Comparison of ENCODE assay signal across 12 cellular contexts in the genomic region with DNA sequence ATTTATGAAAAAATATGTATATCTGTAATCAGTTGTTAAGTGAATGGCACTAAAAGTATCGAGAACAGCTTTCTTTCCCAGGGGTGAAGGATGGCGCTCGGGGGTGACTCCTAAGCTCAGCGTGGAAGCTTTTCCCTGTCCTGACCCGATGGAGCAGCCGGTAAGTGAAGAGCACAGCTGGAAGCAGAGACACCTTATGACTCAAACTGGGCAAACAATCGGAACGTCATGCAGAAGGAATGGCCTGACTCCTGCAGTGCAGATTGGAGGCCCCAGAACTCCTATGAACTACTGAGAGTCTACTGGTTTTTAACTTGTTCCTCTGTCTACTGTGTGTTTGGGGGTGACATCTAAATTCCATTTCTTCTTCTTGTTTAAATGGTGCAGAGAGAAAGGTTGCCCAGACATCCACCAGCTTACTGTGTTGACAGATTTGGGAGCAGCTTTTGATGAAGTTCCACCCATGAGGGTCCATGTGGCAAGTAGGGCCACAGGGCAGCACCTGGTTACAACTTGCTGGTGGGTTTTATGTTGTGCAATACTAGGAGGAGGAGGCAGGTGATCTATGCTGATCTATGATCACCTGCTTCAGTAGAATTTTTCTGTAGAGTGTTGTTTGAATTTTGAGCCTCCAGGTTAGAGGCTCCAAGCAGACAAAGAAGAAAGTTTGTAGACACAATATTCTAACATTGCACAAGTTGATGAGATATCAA. TPM values are rescaled to one million over a fixed set of nuclear protein-coding genes. Genes with fewer than 3 reads are reported as not detected.
DNase-seq lines count a peak whose midpoint lies in the region; ATAC-seq, FAIRE-seq and TF ChIP-seq lines count a peak whose summit lies in the region.
"Had no signal": no experiment of that assay in that cellular context is flagged by ENCODE, and none has a peak within 500 bp of the region (broad histone marks: within the 10 kb centered on the region; RNA-seq: fewer than 3 reads in every experiment).

No MANE protein-coding gene starts in this region.

- H3K27ac ChIP-seq in HUES48 (ENCODE audit: low read depth, low read length) (peak overlapping the region; percentile 40), astrocyte (ENCODE audit: low read depth, low read length) (no peak overlapping the region), spleen (no peak overlapping the region)
- H3K27ac ChIP-seq: suprapubic skin had no signal

- DNase-seq in Calu3 (peak; percentile 19), astrocyte (ENCODE audit: low read depth) (peak; percentile 32), kidney epithelial cell (ENCODE audit: low read depth) (peak; percentile 41), spleen (no peak), AML-193 (lab: John Stamatoyannopoulos, UW) (no peak)
- DNase-seq: activated CD4-positive, alpha-beta T cell treated with anti-CD3 and anti-CD28 coated beads for 36 hours; CD4-positive, alpha-beta T cell had no signal

- H3K4me1 Mint-ChIP-seq in Calu3 (ENCODE audit: low read depth, unreplicated experiment) (peaks cover 13% of the 10 kb centered on the region), astrocyte (ENCODE audit: low read depth, unreplicated experiment) (peaks cover 12% of the 10 kb centered on the region)
- no peaks in the 10 kb centered on the region for H3K4me1 Mint-ChIP-seq in stimulated activated memory B cell treated with anti-CD40 and anti-IgM and Interleukin-4, amounts not matched to agents 10 μg/mL and 1 μg/mL and 100 μg/mL, for 72 hours
- H3K4me1 Mint-ChIP-seq: activated CD4-positive, alpha-beta T cell treated with anti-CD3 and anti-CD28 coated beads for 36 hours had no signal

- H3K4me2 ChIP-seq in astrocyte (ENCODE audit: low read length): no peak overlapping the region

- H3K9me3 ChIP-seq in HUES48 (ENCODE audit: control insufficient read depth, insufficient read depth, low read length) (no peaks in the 10 kb centered on the region), astrocyte (ENCODE audit: insufficient read depth, low read depth, low read length) (no peaks in the 10 kb centered on the region), spleen (no peaks in the 10 kb centered on the region)
- H3K9me3 ChIP-seq: suprapubic skin had no signal

- TF ChIP-seq CTCF in Calu3 (IDR thresholded peaks at IDR 0.05; ENCODE audit: unreplicated experiment): no peak
- no peak for TF ChIP-seq CTCF in astrocyte (IDR thresholded peaks at IDR 0.05; ENCODE audit: insufficient read depth, low read depth, low read length)
- TF ChIP-seq CTCF in kidney epithelial cell (IDR thresholded peaks at IDR 0.05; ENCODE audit: insufficient read depth, low read length, poor library complexity, severe bottlenecking): no peak
- no peak for TF ChIP-seq CTCF in spleen (IDR thresholded peaks at IDR 0.05 in 8 of 11, conservative IDR thresholded peaks at IDR 0.05 in 3 of 11)

- TF ChIP-seq POLR2A in spleen (IDR thresholded peaks at IDR 0.05): no peak

- H3K27ac Mint-ChIP-seq in Calu3 (ENCODE audit: unreplicated experiment) (no peak overlapping the region), astrocyte (ENCODE audit: unreplicated experiment) (peak overlapping the region; percentile 91)
- H3K27ac Mint-ChIP-seq in stimulated activated memory B cell treated with anti-CD40 and anti-IgM and Interleukin-4, amounts not matched to agents 10 μg/mL and 1 μg/mL and 100 μg/mL, for 72 hours: no peak overlapping the region
- H3K27ac Mint-ChIP-seq: activated CD4-positive, alpha-beta T cell treated with anti-CD3 and anti-CD28 coated beads for 36 hours; CD4-positive, alpha-beta T cell had no signal

- H3K36me3 Mint-ChIP-seq in Calu3 (ENCODE audit: insufficient read depth, unreplicated experiment): peaks cover 4% of the 10 kb centered on the region
- no peaks in the 10 kb centered on the region for H3K36me3 Mint-ChIP-seq in astrocyte (ENCODE audit: low read depth, unreplicated experiment)
- H3K36me3 Mint-ChIP-seq in stimulated activated memory B cell treated with anti-CD40 and anti-IgM and Interleukin-4, amounts not matched to agents 10 μg/mL and 1 μg/mL and 100 μg/mL, for 72 hours: no peaks in the 10 kb centered on the region

- ATAC-seq in stimulated activated memory B cell treated with anti-CD40 and anti-IgM and Interleukin-4, amounts not matched to agents 10 μg/mL and 1 μg/mL and 100 μg/mL, for 72 hours: no peak
- ATAC-seq in GM21723 (IDR thresholded peaks at IDR 0.05; ENCODE audit: unreplicated experiment): no peak
- ATAC-seq: activated CD4-positive, alpha-beta T cell treated with anti-CD3 and anti-CD28 coated beads for 36 hours had no signal

- H3K27me3 ChIP-seq in HUES48 (ENCODE audit: control insufficient read depth, insufficient read depth, low read length) (no peaks in the 10 kb centered on the region), astrocyte (ENCODE audit: insufficient read depth, low read length) (no peaks in the 10 kb centered on the region), kidney epithelial cell (ENCODE audit: control insufficient read depth, insufficient read depth, low read length) (no peaks in the 10 kb centered on the region), spleen (replicated peaks in 1 of 7) (peaks cover 0 to 21% (median 0%) of the 10 kb centered on the region in 7 donors)

- H3K9me3 Mint-ChIP-seq in Calu3 (ENCODE audit: low read depth, unreplicated experiment) (no peaks in the 10 kb centered on the region), astrocyte (ENCODE audit: unreplicated experiment) (no peaks in the 10 kb centered on the region)
- no peaks in the 10 kb centered on the region for H3K9me3 Mint-ChIP-seq in stimulated activated memory B cell treated with anti-CD40 and anti-IgM and Interleukin-4, amounts not matched to agents 10 μg/mL and 1 μg/mL and 100 μg/mL, for 72 hours
- H3K9me3 Mint-ChIP-seq: CD4-positive, alpha-beta T cell had no signal

- no TSS peak for BruUV-seq in Calu3 (replicated peaks; lab: Mats Ljungman, UMichigan)

- H3K36me3 ChIP-seq in HUES48 (ENCODE audit: control insufficient read depth, insufficient read depth, low read length) (no peaks in the 10 kb centered on the region), astrocyte (ENCODE audit: insufficient read depth, low read length) (no peaks in the 10 kb centered on the region), kidney epithelial cell (ENCODE audit: control insufficient read depth, insufficient read depth, low read length) (no peaks in the 10 kb centered on the region), spleen (no peaks in the 10 kb centered on the region)
- H3K36me3 ChIP-seq: suprapubic skin had no signal

- H3K4me1 ChIP-seq in HUES48 (ENCODE audit: control insufficient read depth, insufficient read depth, low read length) (no peaks in the 10 kb centered on the region; the same call in 1 of the 2 replicates), astrocyte (ENCODE audit: insufficient read depth, low read length) (peaks cover 4% of the 10 kb centered on the region), spleen (no peaks in the 10 kb centered on the region)
- H3K4me1 ChIP-seq: suprapubic skin had no signal

- H3K4me3 Mint-ChIP-seq in Calu3 (ENCODE audit: low read depth, unreplicated experiment): no peak overlapping the region
- peak overlapping the region; percentile 42 for H3K4me3 Mint-ChIP-seq in astrocyte (ENCODE audit: unreplicated experiment)
- H3K4me3 Mint-ChIP-seq in stimulated activated memory B cell treated with anti-CD40 and anti-IgM and Interleukin-4, amounts not matched to agents 10 μg/mL and 1 μg/mL and 100 μg/mL, for 72 hours: no peak overlapping the region
- H3K4me3 Mint-ChIP-seq: activated CD4-positive, alpha-beta T cell treated with anti-CD3 and anti-CD28 coated beads for 36 hours; CD4-positive, alpha-beta T cell had no signal

- H3K4me3 ChIP-seq in HUES48 (ENCODE audit: low read depth, low read length) (no peak overlapping the region), astrocyte (ENCODE audit: insufficient read depth, low read depth, low read length) (no peak overlapping the region), kidney epithelial cell (ENCODE audit: low read depth, low read length) (no peak overlapping the region), spleen (no peak overlapping the region)
- H3K4me3 ChIP-seq: lung, suprapubic skin had no signal

- H3K9ac ChIP-seq in HUES48 (ENCODE audit: low read depth, low read length): no peak overlapping the region
- H3K9ac ChIP-seq in astrocyte (ENCODE audit: low read length): no peak overlapping the region

- no peaks in the 10 kb centered on the region for H3K79me2 ChIP-seq in astrocyte (ENCODE audit: insufficient read depth, low read length)

- no peaks in the 10 kb centered on the region for H3K27me3 Mint-ChIP-seq in Calu3 (ENCODE audit: unreplicated experiment)
- no peaks in the 10 kb centered on the region for H3K27me3 Mint-ChIP-seq in astrocyte (ENCODE audit: low read depth, unreplicated experiment)
- H3K27me3 Mint-ChIP-seq in stimulated activated memory B cell treated with anti-CD40 and anti-IgM and Interleukin-4, amounts not matched to agents 10 μg/mL and 1 μg/mL and 100 μg/mL, for 72 hours: peaks cover 9% of the 10 kb centered on the region
- H3K27me3 Mint-ChIP-seq: CD4-positive, alpha-beta T cell had no signal

- no peak for FAIRE-seq in astrocyte (lab: Jason Lieb, UNC)

- no peaks in the 10 kb centered on the region for H4K20me1 ChIP-seq in astrocyte (ENCODE audit: insufficient read depth, low read length)

- intact Hi-C loops in Calu3 (cut with micrococcal nuclease; ENCODE audit: unreplicated experiment): loop anchor here (10.0 kb wide), 1 partner anchor 264 kb away; no protein-coding TSS in a partner anchor
- intact Hi-C loops in spleen (cut with DNase I; ENCODE audit: low total_unique reads): no loop called here

- CTCF ChIA-PET in Calu3 (lab: Charles Lee): no interaction called here

- H2AFZ ChIP-seq in astrocyte (ENCODE audit: low read depth, low read length): no peak overlapping the region

- 90 to 94% (median 92%) methylated on average over 8 of the region's 8 CpGs for WGBS in spleen, 5 donors

RNA-seq across cellular contexts. Expression of a gene that starts 52.8 kb away (rescaled TPM):
- total RNA-seq in Calu3 (2022): 12.1 and 12.9 TPM in 2 replicates
- total RNA-seq in astrocyte: 5.8 and 7.5 TPM in 2 replicates
- total RNA-seq in kidney epithelial cell: 4.7 and 5.9 TPM in 2 replicates
- total RNA-seq in spleen: 1 to 10 TPM; 2.1 to 8.6 (median 3.9) TPM
- 1 to 10 TPM; 1.3 to 2.0 (median 1.7) TPM for polyA plus RNA-seq in spleen

Comparison
In these comparisons a context has a peak if more than half of its experiments do, and no peak if none do; other contexts are left out.
1. DNase-seq: peak in Calu3 (single experiment), astrocyte (single experiment) and kidney epithelial cell (single experiment); none in spleen (single experiment) and AML-193 (0 of 2).